ENCODE assay signal across 12 cellular contexts in genomic region chr19:3187662-3188511, GRCh38. TPM values are rescaled to one million over a fixed set of nuclear protein-coding genes. Genes with fewer than 3 reads are reported as not detected.
DNase-seq lines count a peak whose midpoint lies in the region; ATAC-seq and TF ChIP-seq lines count a peak whose summit lies in the region.
"Had no signal": no experiment of that assay in that cellular context is flagged by ENCODE, and none has a peak within 500 bp of the region (broad histone marks: within the 10 kb centered on the region; RNA-seq: fewer than 3 reads in every experiment).

No MANE protein-coding gene starts in this region.

- H2BK120ac ChIP-seq in mesendoderm (ENCODE audit: low read depth, low read length), result no peak overlapping the region

- ATAC-seq in GM23338, result no peak
- ATAC-seq in gastroesophageal sphincter, result no peak

- no peak overlapping the region for H3K4ac ChIP-seq in mesendoderm (ENCODE audit: low read depth, low read length)

- H3K36me3 ChIP-seq in ACC112 (ENCODE audit: insufficient read depth, low read length) (no peaks in the 10 kb centered on the region), GM23338 (ENCODE audit: insufficient read depth) (no peaks in the 10 kb centered on the region), mesendoderm (ENCODE audit: control insufficient read depth, insufficient read depth, low read length) (no peaks in the 10 kb centered on the region), gastroesophageal sphincter (peaks cover 0 to 24% of the 10 kb centered on the region in 2 donors)

- H3K27ac Mint-ChIP-seq in GM23338, result no peak overlapping the region
- no peak overlapping the region for H3K27ac Mint-ChIP-seq in activated T-helper 1 cell treated with anti-CD3 and anti-CD28 coated beads, Interleukin-12 subunit alpha, Interleukin-12 subunit beta, Interleukin-2, Interleukin-4 antibody, amounts not matched to agents 30 ng/mL and 10 ng/mL and 1 ng/mL, durations not matched to agents 14 hours and 24 hours and 36 hours

- H3K27ac ChIP-seq in ACC112 (ENCODE audit: low read depth, low read length) (no peak overlapping the region), GM23338 (ENCODE audit: low read depth) (no peak overlapping the region), mesendoderm (ENCODE audit: low read depth, low read length) (no peak overlapping the region), gastroesophageal sphincter (no peak overlapping the region)

- H3K9me3 Mint-ChIP-seq in GM23338, result no peaks in the 10 kb centered on the region
- no peaks in the 10 kb centered on the region for H3K9me3 Mint-ChIP-seq in activated T-helper 1 cell treated with anti-CD3 and anti-CD28 coated beads, Interleukin-12 subunit alpha, Interleukin-12 subunit beta, Interleukin-2, Interleukin-4 antibody, amounts not matched to agents 30 ng/mL and 10 ng/mL and 1 ng/mL, durations not matched to agents 14 hours and 24 hours and 36 hours

- H3K4me1 Mint-ChIP-seq in GM23338, result peaks cover 22% of the 10 kb centered on the region
- H3K4me1 Mint-ChIP-seq in activated T-helper 1 cell treated with anti-CD3 and anti-CD28 coated beads, Interleukin-12 subunit alpha, Interleukin-12 subunit beta, Interleukin-2, Interleukin-4 antibody, amounts not matched to agents 30 ng/mL and 10 ng/mL and 1 ng/mL, durations not matched to agents 14 hours and 24 hours and 36 hours (ENCODE audit: low read depth), result peaks cover 38% of the 10 kb centered on the region

- H3K36me3 Mint-ChIP-seq in GM23338 (ENCODE audit: low read depth), result peaks cover 4% of the 10 kb centered on the region; the same call in 2 of the 3 replicates
- H3K36me3 Mint-ChIP-seq in activated T-helper 1 cell treated with anti-CD3 and anti-CD28 coated beads, Interleukin-12 subunit alpha, Interleukin-12 subunit beta, Interleukin-2, Interleukin-4 antibody, amounts not matched to agents 30 ng/mL and 10 ng/mL and 1 ng/mL, durations not matched to agents 14 hours and 24 hours and 36 hours (ENCODE audit: low read depth), result peaks cover 17% of the 10 kb centered on the region

- peak overlapping the region; percentile 13 for H3K9ac ChIP-seq in mesendoderm (ENCODE audit: low read length)

- TF ChIP-seq POLR2A in gastroesophageal sphincter (IDR thresholded peaks at IDR 0.05), result no peak

- H3K4me3 ChIP-seq in ACC112 (ENCODE audit: low read depth, low read length) (peak overlapping the region; percentile 98; the same call in 1 of the 2 replicates), GM23338 (no peak overlapping the region; the same call in 1 of the 2 replicates), mesendoderm (ENCODE audit: low read length) (no peak overlapping the region), gastroesophageal sphincter (no peak overlapping the region)

- no peak for TF ChIP-seq EP300 in gastroesophageal sphincter (IDR thresholded peaks at IDR 0.05)

- TF ChIP-seq CTCF in GM23338 (conservative IDR thresholded peaks at IDR 0.05; ENCODE audit: low read depth in 2 of 2) (no peak), gastroesophageal sphincter (IDR thresholded peaks at IDR 0.05) (no peak)

- intact Hi-C loops in activated T-helper 1 cell treated with anti-CD3 and anti-CD28 coated beads, Interleukin-12 subunit alpha, Interleukin-12 subunit beta, Interleukin-2, Interleukin-4 antibody, amounts not matched to agents 30 ng/mL and 10 ng/mL and 1 ng/mL, durations not matched to agents 14 hours and 24 hours and 36 hours (cut with micrococcal nuclease), result loop anchor here (10.0 kb wide), 2 partner anchors 403 to 1217 kb away; partner anchors contain the start of genes CHAF1A, SGTA, SH3GL1 and THOP1

- no peak overlapping the region for H3K23ac ChIP-seq in mesendoderm (ENCODE audit: low read length)

- H2BK15ac ChIP-seq in mesendoderm (replicated peaks; ENCODE audit: low read depth), result no peak overlapping the region

- no peak overlapping the region for H2BK5ac ChIP-seq in mesendoderm (ENCODE audit: low read length)

- H4K8ac ChIP-seq in mesendoderm (ENCODE audit: low read depth, low read length), result no peak overlapping the region

- no peak overlapping the region for H2AK5ac ChIP-seq in mesendoderm (ENCODE audit: low read length)

- peaks cover 9% of the 10 kb centered on the region for H3K4me1 ChIP-seq in ACC112 (ENCODE audit: control insufficient read depth, insufficient read depth, low read length, unreplicated experiment)
- H3K4me1 ChIP-seq in GM23338 (ENCODE audit: insufficient read depth), result peaks cover 6% of the 10 kb centered on the region; the same call in 1 of the 2 replicates
- peaks cover 3% of the 10 kb centered on the region for H3K4me1 ChIP-seq in mesendoderm (ENCODE audit: control insufficient read depth, low read depth, low read length)
- peaks cover 0 to 38% (median 22%) of the 10 kb centered on the region in 3 donors for H3K4me1 ChIP-seq in gastroesophageal sphincter

- H4K5ac ChIP-seq in mesendoderm (ENCODE audit: low read length), result no peak overlapping the region

- no CpG with 5 or more reads among the region's 36 CpGs for WGBS in mesendoderm (ENCODE audit: extremely low coverage, insufficient coverage, low lambda C conversion rate)
- 84 to 90% methylated on average over 4 to 15 of the region's 36 CpGs for WGBS in gastroesophageal sphincter (ENCODE audit: low coverage in 1 of 2), 2 donors

- H3K4me2 ChIP-seq in GM23338, result peak overlapping the region; percentile 93; the same call in 1 of the 2 replicates
- no peak overlapping the region for H3K4me2 ChIP-seq in mesendoderm (ENCODE audit: low read length)

- no peak for DNase-seq in GM23338 (ENCODE audit: low spot score)
- no peak for DNase-seq in activated T-helper 1 cell treated with anti-CD3 and anti-CD28 coated beads, Interleukin-12 subunit alpha, Interleukin-12 subunit beta, Interleukin-2, Interleukin-4 antibody, amounts not matched to agents 30 ng/mL and 10 ng/mL and 1 ng/mL, durations not matched to agents 14 hours and 24 hours and 36 hours (ENCODE audit: low spot score)
- no peak for DNase-seq in mesendoderm
- DNase-seq in SIG-M5 (lab: John Stamatoyannopoulos, UW), result no peak
- DNase-seq in AG20443 (ENCODE audit: low spot score), result no peak
- DNase-seq in anterior cingulate cortex (lab: John Stamatoyannopoulos, UW), result no peak
- DNase-seq: activated CD4-positive, alpha-beta T cell treated with anti-CD3 and anti-CD28 coated beads, Interleukin-2, amount 50 U/mL, for 4 hours; head of caudate nucleus; NCI-H2081 had no signal

- peaks cover 16% of the 10 kb centered on the region for H4K20me1 ChIP-seq in GM23338 (replicated peaks; ENCODE audit: insufficient read depth)

- peak overlapping the region; percentile 91; the same call in 2 of the 3 replicates for H3K4me3 Mint-ChIP-seq in GM23338
- peak overlapping the region; percentile 93 for H3K4me3 Mint-ChIP-seq in activated T-helper 1 cell treated with anti-CD3 and anti-CD28 coated beads, Interleukin-12 subunit alpha, Interleukin-12 subunit beta, Interleukin-2, Interleukin-4 antibody, amounts not matched to agents 30 ng/mL and 10 ng/mL and 1 ng/mL, durations not matched to agents 14 hours and 24 hours and 36 hours

- H3K18ac ChIP-seq in mesendoderm (ENCODE audit: low read length), result no peak overlapping the region

- H3K79me2 ChIP-seq in ACC112 (ENCODE audit: control insufficient read depth, insufficient read depth, low read length, unreplicated experiment) (peaks cover 59% of the 10 kb centered on the region), GM23338 (replicated peaks; ENCODE audit: insufficient read depth) (peaks cover 56% of the 10 kb centered on the region), mesendoderm (ENCODE audit: control insufficient read depth, insufficient read depth, low read length) (peaks cover 56% of the 10 kb centered on the region)

- H3F3A ChIP-seq in GM23338 (replicated peaks; ENCODE audit: low read depth), result no peaks in the 10 kb centered on the region

- H3K27me3 ChIP-seq in ACC112 (ENCODE audit: insufficient read depth, low read length), result no peaks in the 10 kb centered on the region
- no peaks in the 10 kb centered on the region for H3K27me3 ChIP-seq in GM23338 (ENCODE audit: insufficient read depth)
- no peaks in the 10 kb centered on the region for H3K27me3 ChIP-seq in mesendoderm (ENCODE audit: insufficient read depth, low read length, poor library complexity)
- H3K27me3 ChIP-seq in gastroesophageal sphincter, result no peaks in the 10 kb centered on the region

- H3K27me3 Mint-ChIP-seq in GM23338 (ENCODE audit: insufficient read depth, low read depth, poor library complexity), result peaks cover 18% of the 10 kb centered on the region
- no peaks in the 10 kb centered on the region for H3K27me3 Mint-ChIP-seq in activated T-helper 1 cell treated with anti-CD3 and anti-CD28 coated beads, Interleukin-12 subunit alpha, Interleukin-12 subunit beta, Interleukin-2, Interleukin-4 antibody, amounts not matched to agents 30 ng/mL and 10 ng/mL and 1 ng/mL, durations not matched to agents 14 hours and 24 hours and 36 hours (ENCODE audit: insufficient read depth)

- H3K9me2 ChIP-seq in GM23338 (ENCODE audit: insufficient read depth), result no peaks in the 10 kb centered on the region

- peak overlapping the region; percentile 7 for H3K56ac ChIP-seq in mesendoderm (ENCODE audit: low read length)

- no peaks in the 10 kb centered on the region for H3K9me3 ChIP-seq in gastroesophageal sphincter

- H3K79me1 ChIP-seq in mesendoderm (ENCODE audit: low read length), result peaks cover 19% of the 10 kb centered on the region

- no peak overlapping the region for H2AFZ ChIP-seq in ACC112 (ENCODE audit: low read length, unreplicated experiment)
- no peak overlapping the region for H2AFZ ChIP-seq in GM23338

RNA-seq across cellular contexts. Expression of gene NCLN, which starts 2.2 kb away (rescaled TPM):
- 125 and 144 TPM in 2 replicates for total RNA-seq in GM23338 (2014; rRNA removed; shearing (Covaris generic))
- 85.6 and 95.2 TPM in 2 replicates for polyA plus RNA-seq in GM23338 (2016; fragmentation: Nextera tagmentation; extraction: Ambion mirVana)
- 112 and 118 TPM in 2 replicates for total RNA-seq in activated T-helper 1 cell treated with anti-CD3 and anti-CD28 coated beads, Interleukin-12 subunit alpha, Interleukin-12 subunit beta, Interleukin-2, Interleukin-4 antibody, amounts not matched to agents 30 ng/mL and 10 ng/mL and 1 ng/mL, durations not matched to agents 14 hours and 24 hours and 36 hours
- polyA plus RNA-seq in mesendoderm (2013, experiment 1 of 2), result 76.3 TPM
- polyA plus RNA-seq in mesendoderm (2013, experiment 2 of 2), result 74.9 TPM
- 10 to 100 TPM; 18.0 to 42.3 (median 29.2) TPM for total RNA-seq in gastroesophageal sphincter

RNA-seq across cellular contexts. Expression of gene S1PR4, which starts 9.3 kb away (rescaled TPM):
- total RNA-seq in GM23338 (2014; rRNA removed; shearing (Covaris generic)), result 0.24 TPM in 1 of 2 replicates, not detected in the other
- not detected in 2 replicates for polyA plus RNA-seq in GM23338 (2016; fragmentation: Nextera tagmentation; extraction: Ambion mirVana)
- total RNA-seq in activated T-helper 1 cell treated with anti-CD3 and anti-CD28 coated beads, Interleukin-12 subunit alpha, Interleukin-12 subunit beta, Interleukin-2, Interleukin-4 antibody, amounts not matched to agents 30 ng/mL and 10 ng/mL and 1 ng/mL, durations not matched to agents 14 hours and 24 hours and 36 hours, result 44.3 and 45.3 TPM in 2 replicates
- polyA plus RNA-seq in mesendoderm (2013, experiment 1 of 2), result not detected
- polyA plus RNA-seq in mesendoderm (2013, experiment 2 of 2), result not detected
- 1 to 10 TPM in 2 of 4 donors, under 1 TPM in 2; 0.20 to 1.9 (median 1.1) TPM for total RNA-seq in gastroesophageal sphincter

RNA-seq across cellular contexts. Expression of gene CELF5, which starts 36.6 kb away (rescaled TPM):
- 6.8 and 10.6 TPM in 2 replicates for total RNA-seq in GM23338 (2014; rRNA removed; shearing (Covaris generic))
- 5.6 TPM in 2 replicates for polyA plus RNA-seq in GM23338 (2016; fragmentation: Nextera tagmentation; extraction: Ambion mirVana)
- total RNA-seq in activated T-helper 1 cell treated with anti-CD3 and anti-CD28 coated beads, Interleukin-12 subunit alpha, Interleukin-12 subunit beta, Interleukin-2, Interleukin-4 antibody, amounts not matched to agents 30 ng/mL and 10 ng/mL and 1 ng/mL, durations not matched to agents 14 hours and 24 hours and 36 hours, result 0.08 and 0.12 TPM in 2 replicates
- polyA plus RNA-seq in mesendoderm (2013, experiment 1 of 2), result 0.65 TPM
- 0.73 TPM for polyA plus RNA-seq in mesendoderm (2013, experiment 2 of 2)
- total RNA-seq in gastroesophageal sphincter, result not detected
- total RNA-seq: myocyte had no signal

RNA-seq across cellular contexts. Expression of gene GNA15, which starts 52.1 kb away (rescaled TPM):
- 0.14 TPM in 1 of 2 replicates, not detected in the other for total RNA-seq in GM23338 (2014; rRNA removed; shearing (Covaris generic))
- 0.10 and 0.31 TPM in 2 replicates for polyA plus RNA-seq in GM23338 (2016; fragmentation: Nextera tagmentation; extraction: Ambion mirVana)
- 103 and 109 TPM in 2 replicates for total RNA-seq in activated T-helper 1 cell treated with anti-CD3 and anti-CD28 coated beads, Interleukin-12 subunit alpha, Interleukin-12 subunit beta, Interleukin-2, Interleukin-4 antibody, amounts not matched to agents 30 ng/mL and 10 ng/mL and 1 ng/mL, durations not matched to agents 14 hours and 24 hours and 36 hours
- 0.21 TPM for polyA plus RNA-seq in mesendoderm (2013, experiment 1 of 2)
- 0.17 TPM for polyA plus RNA-seq in mesendoderm (2013, experiment 2 of 2)
- total RNA-seq in gastroesophageal sphincter, result 1 to 10 TPM; 1.2 to 9.3 (median 5.7) TPM

Comparison
In these comparisons a context has a peak if more than half of its experiments do, and no peak if none do; other contexts are left out.
1. RNA of gene S1PR4, which starts 9.3 kb away (total RNA-seq): 44.3 to 45.3 TPM in activated T-helper 1 cell treated with anti-CD3 and anti-CD28 coated beads, Interleukin-12 subunit alpha, Interleukin-12 subunit beta, Interleukin-2, Interleukin-4 antibody, amounts not matched to agents 30 ng/mL and 10 ng/mL and 1 ng/mL, durations not matched to agents 14 hours and 24 hours and 36 hours; 0.20 to 1.9 TPM in gastroesophageal sphincter and 0.24 TPM in GM23338; every median in the first group is over 10 times any median in the second.